In genomic region chr13:33007950-33008349, GRCh38 we compare ENCODE assay signal across 1 cellular context.
A peak's percentile ranks its signal among the peaks of the same experiment; 100 is the strongest.
TF ChIP-seq lines count a peak whose summit lies in the region.

No MANE protein-coding gene starts in this region.

TF ChIP-seq in HepG2, 621 proteins besides CTCF, POLR2A, EP300 and RAD21:
- TF ChIP-seq ZNF773 (CRISPR knock-in tag; IDR thresholded peaks at IDR 0.05; ENCODE audit: borderline replicate concordance) (peak; percentile 95), RBAK (CRISPR knock-in tag; IDR thresholded peaks at IDR 0.05) (no peak)
